In genomic region chr14:64069634-64070359, GRCh38 we compare ENCODE assay signal across 1 cellular context.
TF ChIP-seq lines count a peak whose summit lies in the region.

No MANE protein-coding gene starts in this region.

TF ChIP-seq in H1, 55 proteins besides CTCF, POLR2A, EP300 and RAD21 (continued from another document):
- no peak for TF ChIP-seq CBX5 (IDR thresholded peaks at IDR 0.05; ENCODE audit: low read depth, low read length)
- TF ChIP-seq SUZ12 (IDR thresholded peaks at IDR 0.05; ENCODE audit: low read length), result no peak
- TF ChIP-seq SP2 (IDR thresholded peaks at IDR 0.05; ENCODE audit: low read length), result no peak
